In genomic region chr7:124930173-124930623, GRCh38 we compare ENCODE assay signal across 8 cellular contexts. TPM values are rescaled to one million over a fixed set of nuclear protein-coding genes. Genes with fewer than 3 reads are reported as not detected.
A peak's percentile ranks its signal among the peaks of the same experiment; 100 is the strongest.
DNase-seq lines count a peak whose midpoint lies in the region; ATAC-seq and TF ChIP-seq lines count a peak whose summit lies in the region.

No MANE protein-coding gene starts in this region.

- no peaks in the 10 kb centered on the region for H3K9me3 Mint-ChIP-seq in natural killer cell

- TF ChIP-seq CTCF in natural killer cell (IDR thresholded peaks at IDR 0.05) = no peak

- no peaks in the 10 kb centered on the region for H3K9me3 ChIP-seq in BLaER1

- DNase-seq in caudate nucleus (lab: John Stamatoyannopoulos, UW) = no peak
- no peak for DNase-seq in natural killer cell
- no peak for DNase-seq in COR-L47 (lab: John Stamatoyannopoulos, UW)
- DNase-seq in activated CD8-positive, alpha-beta memory T cell treated with anti-CD3 and anti-CD28 coated beads, Interleukin-2, amount 50 U/mL, for 48 hours = no peak
- no peak for DNase-seq in NCI-H226

- H3K27ac ChIP-seq in BLaER1 = peak overlapping the region; percentile 77; the same call in 1 of the 2 replicates
- H3K27ac ChIP-seq in caudate nucleus (ENCODE audit: low read depth, low read length) = peak overlapping the region; percentile 92

- peak overlapping the region; percentile 81 for H3K4me2 ChIP-seq in BLaER1

- H4K20me1 ChIP-seq in BLaER1 = no peaks in the 10 kb centered on the region; the same call in 1 of the 2 replicates

- H3K4me1 Mint-ChIP-seq in natural killer cell = peaks cover 18 to 25% of the 10 kb centered on the region in 2 donors

- H3K27me3 Mint-ChIP-seq in natural killer cell (ENCODE audit: low read depth in 2 of 2) = no peaks in the 10 kb centered on the region

- no peak overlapping the region for H3K9ac ChIP-seq in BLaER1

- H3K27me3 ChIP-seq in BLaER1 = no peaks in the 10 kb centered on the region

- peak overlapping the region; percentile 79 for H3K4me3 ChIP-seq in BLaER1

- intact Hi-C loops in natural killer cell (cut with micrococcal nuclease) = no loop called here

- H3K36me3 Mint-ChIP-seq in natural killer cell = no peaks in the 10 kb centered on the region

- H3K4me1 ChIP-seq in BLaER1 = peaks cover 21% of the 10 kb centered on the region

- H3K36me3 ChIP-seq in BLaER1 = 0 out of 2 replicates have a peak, but pooled peaks cover 6% of the 10 kb centered on the region

- H3K4me3 Mint-ChIP-seq in natural killer cell = peak overlapping the region; percentile 97

- peak overlapping the region; percentile 93 to 97 for H3K27ac Mint-ChIP-seq in natural killer cell

- ATAC-seq in HG03097 (IDR thresholded peaks at IDR 0.05; ENCODE audit: low FRiP score, unreplicated experiment) (peak; percentile 8), natural killer cell (no peak), HG02571 (IDR thresholded peaks at IDR 0.05; ENCODE audit: unreplicated experiment) (no peak)

RNA-seq across cellular contexts. Expression of gene POT1, which starts 0.6 kb away (rescaled TPM):
- 10 to 100 TPM; 19.7 to 22.0 (median 20.8) TPM for total RNA-seq in natural killer cell
